ENCODE assay signal across 8 cellular contexts in genomic region chr19:507286-508203, GRCh38.
A peak's percentile ranks its signal among the peaks of the same experiment; 100 is the strongest.
DNase-seq lines count a peak whose midpoint lies in the region; ATAC-seq and FAIRE-seq lines count a peak whose summit lies in the region.

A gene with protein sequence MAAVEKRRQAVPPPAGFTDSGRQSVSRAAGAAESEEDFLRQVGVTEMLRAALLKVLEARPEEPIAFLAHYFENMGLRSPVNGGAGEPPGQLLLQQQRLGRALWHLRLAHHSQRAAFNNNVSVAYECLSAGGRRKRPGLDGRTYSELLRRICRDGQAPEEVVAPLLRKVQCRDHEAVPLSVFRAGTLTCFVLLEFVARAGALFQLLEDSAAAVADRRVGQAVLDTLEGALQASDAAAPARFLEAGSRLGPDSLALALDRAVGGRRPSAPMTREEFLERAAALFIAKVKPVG (plus strand): TSS chr19:507497. CDS start chr19:507507, 10 bp downstream.

- DNase-seq in CD1c-positive myeloid dendritic cell (ENCODE audit: extremely low spot score) = peak; percentile 99
- peak; percentile 41 for DNase-seq in NOMO-1 treated with DMSO at 0.1 percent for 48 hours (lab: John Stamatoyannopoulos, UW; ENCODE audit: unreplicated experiment)
- peak; percentile 72 for DNase-seq in activated CD8-positive, alpha-beta memory T cell treated with anti-CD3 and anti-CD28 coated beads, Interleukin-2, amount 50 U/mL, for 24 hours (ENCODE audit: extremely low read depth)
- peak; percentile 84 for DNase-seq in midbrain (lab: John Stamatoyannopoulos, UW)
- DNase-seq in stimulated activated CD8-positive, alpha-beta memory T cell treated with anti-CD3 and anti-CD28 coated beads, Interleukin-15, amount 100 ng/mL, for 48 hours (ENCODE audit: low read depth in 2 of 2) = peak; percentile 77 to 79

- ATAC-seq in GM19328 (IDR thresholded peaks at IDR 0.05; ENCODE audit: unreplicated experiment) (peak; percentile 58), HG03460 (IDR thresholded peaks at IDR 0.05; ENCODE audit: unreplicated experiment) (peak; percentile 56)

- peak; percentile 99 for FAIRE-seq in endometrium (lab: Jason Lieb, UNC)

Comparison
In these comparisons a context has a peak if more than half of its experiments do, and no peak if none do; other contexts are left out.
1. Peak in every context shown above with its lines: DNase-seq and ATAC-seq.
2. DNase-seq: peak in every context shown above with its lines; median percentile 99 in CD1c-positive myeloid dendritic cell; 84 in midbrain; 78 in stimulated activated CD8-positive, alpha-beta memory T cell treated with anti-CD3 and anti-CD28 coated beads, Interleukin-15, amount 100 ng/mL, for 48 hours; 72 in activated CD8-positive, alpha-beta memory T cell treated with anti-CD3 and anti-CD28 coated beads, Interleukin-2, amount 50 U/mL, for 24 hours; 41 in NOMO-1 treated with DMSO at 0.1 percent for 48 hours.